13 cellular contexts compared by ENCODE assay signal in the genomic region with DNA sequence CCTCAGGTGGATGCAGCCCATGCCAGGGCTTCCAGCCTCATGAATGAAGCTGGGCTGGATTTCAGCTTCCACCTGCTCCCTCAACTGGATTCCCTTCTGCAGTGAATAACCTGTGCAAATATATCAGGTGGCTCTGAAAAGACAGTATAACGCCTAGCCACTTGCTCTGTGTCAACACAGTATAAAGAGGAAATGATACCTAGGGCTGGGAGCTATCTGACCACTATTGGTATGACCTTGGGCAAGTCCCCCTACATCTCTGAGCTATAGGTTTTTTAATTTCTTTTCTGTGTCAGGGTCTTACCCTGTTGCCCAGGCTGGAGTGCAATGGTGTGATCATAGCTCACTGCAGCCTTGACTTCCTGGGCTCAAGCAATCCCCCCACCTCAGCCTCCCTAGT. TPM values are rescaled to one million over a fixed set of nuclear protein-coding genes. Genes with fewer than 3 reads are reported as not detected.
A peak's percentile ranks its signal among the peaks of the same experiment; 100 is the strongest.
DNase-seq lines count a peak whose midpoint lies in the region; ATAC-seq, FAIRE-seq and TF ChIP-seq lines count a peak whose summit lies in the region.
"Had no signal": no experiment of that assay in that cellular context is flagged by ENCODE, and none has a peak within 500 bp of the region (broad histone marks: within the 10 kb centered on the region; RNA-seq: fewer than 3 reads in every experiment).

No MANE protein-coding gene starts in this region.

- H3K9me3 ChIP-seq in transverse colon (no peaks in the 10 kb centered on the region), small intestine (ENCODE audit: control insufficient read depth, low read depth) (no peaks in the 10 kb centered on the region)

- H3K4me1 ChIP-seq in transverse colon (no peaks in the 10 kb centered on the region), small intestine (ENCODE audit: control insufficient read depth in 2 of 2, insufficient read depth in 1 of 2, low read depth in 1 of 2, low read length in 1 of 2) (no peaks in the 10 kb centered on the region)

- intact Hi-C loops in transverse colon (cut with DNase I; ENCODE audit: low total_unique reads) = no loop called here

- no peak for TF ChIP-seq CTCF in transverse colon (IDR thresholded peaks at IDR 0.05)
- TF ChIP-seq CTCF in mesothelial cell of epicardium (IDR thresholded peaks at IDR 0.05; ENCODE audit: unreplicated experiment) = no peak

- no peaks in the 10 kb centered on the region for H3K9me3 Mint-ChIP-seq in mesothelial cell of epicardium
- H3K9me3 Mint-ChIP-seq: CD8-positive, alpha-beta memory T cell; neural crest cell had no signal

- H3K4me1 Mint-ChIP-seq in mesothelial cell of epicardium = no peaks in the 10 kb centered on the region
- H3K4me1 Mint-ChIP-seq: activated CD8-positive, alpha-beta memory T cell treated with anti-CD3 and anti-CD28 coated beads, Interleukin-2, amount 10 ng/mL, durations not matched to agents 7 days and 5 days; CD8-positive, alpha-beta memory T cell; neural crest cell had no signal

- no peaks in the 10 kb centered on the region for H3K27me3 Mint-ChIP-seq in mesothelial cell of epicardium (ENCODE audit: low read depth)
- H3K27me3 Mint-ChIP-seq: activated CD8-positive, alpha-beta memory T cell treated with anti-CD3 and anti-CD28 coated beads, Interleukin-2, amount 10 ng/mL, durations not matched to agents 7 days and 5 days had no signal

- H3K4me3 Mint-ChIP-seq in mesothelial cell of epicardium = no peak overlapping the region
- H3K4me3 Mint-ChIP-seq: activated CD8-positive, alpha-beta memory T cell treated with anti-CD3 and anti-CD28 coated beads, Interleukin-2, amount 10 ng/mL, durations not matched to agents 7 days and 5 days; CD8-positive, alpha-beta memory T cell; neural crest cell had no signal

- H3K36me3 Mint-ChIP-seq in mesothelial cell of epicardium = no peaks in the 10 kb centered on the region
- H3K36me3 Mint-ChIP-seq: activated CD8-positive, alpha-beta memory T cell treated with anti-CD3 and anti-CD28 coated beads, Interleukin-2, amount 10 ng/mL, durations not matched to agents 7 days and 5 days; CD8-positive, alpha-beta memory T cell had no signal

- DNase-seq in NOMO-1 (lab: John Stamatoyannopoulos, UW; ENCODE audit: unreplicated experiment in 2 of 2) (peak; percentile 5 to 49), transverse colon (no peak), small intestine (no peak), mesothelial cell of epicardium (ENCODE audit: low spot score in 2 of 2, unreplicated experiment in 2 of 2) (no peak)
- no peak for DNase-seq in activated CD4-positive, CD25-positive, alpha-beta regulatory T cell (lab: John Stamatoyannopoulos, UW)
- DNase-seq: activated CD8-positive, alpha-beta memory T cell treated with anti-CD3 and anti-CD28 coated beads, Interleukin-2, amount 10 ng/mL, durations not matched to agents 7 days and 5 days; CD8-positive, alpha-beta memory T cell; NCI-H2227 treated with DMSO at 0.1 percent for 48 hours had no signal

- ATAC-seq in GM18858 (IDR thresholded peaks at IDR 0.05; ENCODE audit: unreplicated experiment) (peak; percentile 96), GM21390 (IDR thresholded peaks at IDR 0.05; ENCODE audit: unreplicated experiment) (peak; percentile 91), HG03060 (IDR thresholded peaks at IDR 0.05; ENCODE audit: low read depth, unreplicated experiment) (peak; percentile 89)
- ATAC-seq: activated CD8-positive, alpha-beta memory T cell treated with anti-CD3 and anti-CD28 coated beads, Interleukin-2, amount 10 ng/mL, durations not matched to agents 7 days and 5 days had no signal

- 20 to 50% methylated on average over 1 of the region's 1 CpG for WGBS in transverse colon (ENCODE audit: low coverage in 1 of 2), 2 donors
- 38 to 74% (median 61%) methylated on average over 1 of the region's 1 CpG for WGBS in small intestine, 3 donors

- H3K4me3 ChIP-seq in transverse colon (no peak overlapping the region), small intestine (ENCODE audit: low read depth in 1 of 2, low read length in 2 of 2) (no peak overlapping the region)

- H3K27ac ChIP-seq in transverse colon (no peak overlapping the region), small intestine (ENCODE audit: low read depth in 1 of 2, low read length in 1 of 2) (no peak overlapping the region)

- H3K27me3 ChIP-seq in transverse colon (no peaks in the 10 kb centered on the region), small intestine (ENCODE audit: control insufficient read depth in 2 of 2, insufficient read depth in 2 of 2, low read length in 2 of 2) (no peaks in the 10 kb centered on the region)

- in situ Hi-C loops in transverse colon (cut with MboI; ENCODE audit: low pct_ligation_motif_present in 1 of 4, low pct_unique_long_range_greater_than_20kb in 1 of 4, low sequenced_read_pairs in 3 of 4) = no loop called here

- TF ChIP-seq EP300 in transverse colon (IDR thresholded peaks at IDR 0.05; ENCODE audit: low read depth) = no peak

- H3K36me3 ChIP-seq in transverse colon (no peaks in the 10 kb centered on the region), small intestine (ENCODE audit: control insufficient read depth in 2 of 2, insufficient read depth in 2 of 2, low read length in 2 of 2) (no peaks in the 10 kb centered on the region)

- H3K27ac Mint-ChIP-seq in mesothelial cell of epicardium = no peak overlapping the region
- H3K27ac Mint-ChIP-seq: activated CD8-positive, alpha-beta memory T cell treated with anti-CD3 and anti-CD28 coated beads, Interleukin-2, amount 10 ng/mL, durations not matched to agents 7 days and 5 days; CD8-positive, alpha-beta memory T cell had no signal

- FAIRE-seq in small intestine (lab: Jason Lieb, UNC) = no peak

- TF ChIP-seq POLR2A in transverse colon (IDR thresholded peaks at IDR 0.05) = no peak

RNA-seq across cellular contexts. Expression of a gene that starts 19.8 kb away (rescaled TPM):
- under 1 TPM in 1 of 4 donors, not detected in 3; 0.27 TPM for total RNA-seq in transverse colon
- polyA plus RNA-seq in small intestine = under 1 TPM in 1 of 3 donors, not detected in 2; 0.01 TPM
- total RNA-seq in mesothelial cell of epicardium = 0.18 to 0.25 TPM (median 0.24 TPM) in 3 replicates
- total RNA-seq: activated CD8-positive, alpha-beta memory T cell treated with anti-CD3 and anti-CD28 coated beads, Interleukin-2, amount 10 ng/mL, durations not matched to agents 7 days and 5 days; CD8-positive, alpha-beta memory T cell; neural crest cell; T-helper 1 cell treated with Interleukin-12 subunit alpha and Interleukin-12 subunit beta and Interleukin-4 antibody, amounts not matched to agents 30 ng/mL and 1 ng/mL, for 36 hours had no signal
- polyA plus RNA-seq: CD8-positive, alpha-beta memory T cell had no signal

RNA-seq across cellular contexts. Expression of a gene that starts 20.9 kb away (rescaled TPM):
- total RNA-seq in transverse colon = 100 to 1,000 TPM in 1 of 4 donors, 10 to 100 TPM in 3; 66.6 to 101 (median 87.5) TPM
- polyA plus RNA-seq in small intestine = 10 to 100 TPM; 57.3 to 90.8 (median 80.7) TPM
- 99.9 to 125 TPM (median 119 TPM) in 3 replicates for total RNA-seq in mesothelial cell of epicardium

RNA-seq across cellular contexts. Expression of a gene that starts 21.4 kb away (rescaled TPM):
- total RNA-seq in transverse colon (10 to 100 TPM in 3 of 4 donors, 1 to 10 TPM in 1; 8.0 to 21.6 (median 18.0) TPM), mesothelial cell of epicardium (25.8 to 29.7 TPM (median 27.8 TPM) in 3 replicates)
- 10 to 100 TPM in 2 of 3 donors, 1 to 10 TPM in 1; 9.5 to 13.0 (median 12.5) TPM for polyA plus RNA-seq in small intestine

RNA-seq across cellular contexts. Expression of a gene that starts 55.5 kb away (rescaled TPM):
- 1 to 10 TPM in 3 of 4 donors, under 1 TPM in 1; 0.68 to 2.2 (median 1.4) TPM for total RNA-seq in transverse colon
- polyA plus RNA-seq in small intestine = under 1 TPM; 0.12 to 0.45 (median 0.27) TPM
- total RNA-seq in mesothelial cell of epicardium = 0.63 to 1.1 TPM (median 0.84 TPM) in 3 replicates
- polyA plus RNA-seq: CD8-positive, alpha-beta memory T cell had no signal

Comparison
In these comparisons a context has a peak if more than half of its experiments do, and no peak if none do; other contexts are left out.
1. DNase-seq: peak in NOMO-1 (2 of 2); none in activated CD4-positive, CD25-positive, alpha-beta regulatory T cell (0 of 4), transverse colon (single experiment), small intestine (single experiment) and mesothelial cell of epicardium (0 of 2).
2. Peak in every context shown above with its lines, with median percentiles within 50 percentile points of each other: ATAC-seq.